In the genomic region with DNA sequence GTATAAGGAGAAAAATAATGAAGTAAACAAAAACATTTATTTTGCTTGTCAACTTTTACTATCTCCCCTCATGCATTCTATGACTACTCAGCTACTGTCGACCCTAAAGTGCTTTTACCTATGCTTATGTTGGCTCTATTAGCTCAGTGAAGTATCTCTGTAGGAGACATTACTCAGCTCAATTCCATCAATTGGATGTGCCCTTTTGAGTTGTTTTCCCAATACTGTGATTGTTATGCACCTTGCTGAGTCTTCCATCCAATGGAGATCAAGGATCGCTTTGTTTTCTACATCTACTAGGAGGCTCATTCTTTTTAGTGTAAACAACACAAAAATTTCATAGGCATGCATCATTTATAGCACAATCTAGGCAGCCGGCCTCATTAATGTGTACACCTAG, we compare ENCODE assay signal across 30 cellular contexts.
"Had no signal": no experiment of that assay in that cellular context is flagged by ENCODE, and none has a peak within 500 bp of the region (broad histone marks: within the 10 kb centered on the region; RNA-seq: fewer than 3 reads in every experiment).

No MANE protein-coding gene starts in this region.

- H3K4me1 Mint-ChIP-seq: activated CD4-positive, alpha-beta memory T cell treated with anti-CD3 and anti-CD28 coated beads, Interleukin-2, amount 10 ng/mL, durations not matched to agents 7 days and 5 days; activated CD4-positive, alpha-beta T cell treated with anti-CD3 and anti-CD28 coated beads, Interleukin-2, amount 10 ng/mL, durations not matched to agents 7 days and 5 days; activated naive CD4-positive, alpha-beta T cell treated with anti-CD3 and anti-CD28 coated beads, Interleukin-2, amount 10 ng/mL, durations not matched to agents 7 days and 5 days; activated naive CD8-positive, alpha-beta T cell treated with anti-CD3 and anti-CD28 coated beads, Interleukin-2, amount 10 ng/mL, durations not matched to agents 7 days and 5 days; brain; central memory CD8-positive, alpha-beta T cell; T-helper 17 cell had no signal

- H3K4me3 Mint-ChIP-seq: activated CD4-positive, alpha-beta memory T cell treated with anti-CD3 and anti-CD28 coated beads, Interleukin-2, amount 10 ng/mL, durations not matched to agents 7 days and 5 days; activated CD4-positive, alpha-beta T cell treated with anti-CD3 and anti-CD28 coated beads, Interleukin-2, amount 10 ng/mL, durations not matched to agents 7 days and 5 days; activated naive CD4-positive, alpha-beta T cell treated with anti-CD3 and anti-CD28 coated beads, Interleukin-2, amount 10 ng/mL, durations not matched to agents 7 days and 5 days; activated naive CD8-positive, alpha-beta T cell treated with anti-CD3 and anti-CD28 coated beads, Interleukin-2, amount 10 ng/mL, durations not matched to agents 7 days and 5 days; activated T-cell treated with anti-CD3 and anti-CD28 coated beads, Interleukin-2, amount 50 U/mL, for 24 hours; activated T-cell treated with anti-CD3 and anti-CD28 coated beads, Interleukin-2, amount 50 U/mL, for 72 hours; brain; central memory CD8-positive, alpha-beta T cell; dendritic cell treated with granulocyte-macrophage colony-stimulating factor and Interleukin-4, amounts not matched to agents 40 ng/mL and 50 ng/mL, for 4 days; endodermal cell; T-helper 17 cell; T-helper 2 cell treated with Interferon-gamma antibody and Interleukin-4, amounts not matched to agents 5 μg/mL and 100 μg/mL, for 36 hours had no signal

- H3K36me3 Mint-ChIP-seq: activated naive CD4-positive, alpha-beta T cell treated with anti-CD3 and anti-CD28 coated beads, Interleukin-2, amount 10 ng/mL, durations not matched to agents 7 days and 5 days; activated naive CD4-positive, alpha-beta T cell treated with anti-CD3 and anti-CD28 coated beads, Interleukin-2, amount 50 U/mL, for 72 hours; activated naive CD8-positive, alpha-beta T cell treated with anti-CD3 and anti-CD28 coated beads, Interleukin-2, amount 10 ng/mL, durations not matched to agents 7 days and 5 days; brain had no signal

- ATAC-seq: activated naive CD4-positive, alpha-beta T cell treated with anti-CD3 and anti-CD28 coated beads, Interleukin-2, amount 50 U/mL, for 72 hours; activated T-cell treated with anti-CD3 and anti-CD28 coated beads, Interleukin-2, amount 50 U/mL, for 72 hours; esophagus mucosa; T-helper 17 cell had no signal

- H3K4me1 ChIP-seq: ascending aorta, breast epithelium had no signal

- H3K27me3 ChIP-seq: ascending aorta, breast epithelium, cardiac muscle cell, dorsolateral prefrontal cortex had no signal

- H3K4me3 ChIP-seq: ascending aorta, breast epithelium, cardiac muscle cell, coronary artery, dorsolateral prefrontal cortex had no signal

- H3K36me3 ChIP-seq: ascending aorta, breast epithelium, cardiac muscle cell had no signal

- H3K9me3 Mint-ChIP-seq: activated naive CD8-positive, alpha-beta T cell treated with anti-CD3 and anti-CD28 coated beads, Interleukin-2, amount 10 ng/mL, durations not matched to agents 7 days and 5 days; activated T-cell treated with anti-CD3 and anti-CD28 coated beads, Interleukin-2, amount 50 U/mL, for 24 hours; endodermal cell; T-helper 2 cell treated with Interferon-gamma antibody and Interleukin-4, amounts not matched to agents 5 μg/mL and 100 μg/mL, for 36 hours had no signal

- H3K9me3 ChIP-seq: ascending aorta had no signal

- H3K27ac Mint-ChIP-seq: activated CD4-positive, alpha-beta memory T cell treated with anti-CD3 and anti-CD28 coated beads, Interleukin-2, amount 10 ng/mL, durations not matched to agents 7 days and 5 days; activated CD4-positive, alpha-beta T cell treated with anti-CD3 and anti-CD28 coated beads, Interleukin-2, amount 10 ng/mL, durations not matched to agents 7 days and 5 days; activated naive CD4-positive, alpha-beta T cell treated with anti-CD3 and anti-CD28 coated beads, Interleukin-2, amount 10 ng/mL, durations not matched to agents 7 days and 5 days; activated naive CD4-positive, alpha-beta T cell treated with anti-CD3 and anti-CD28 coated beads, Interleukin-2, amount 50 U/mL, for 72 hours; activated naive CD8-positive, alpha-beta T cell treated with anti-CD3 and anti-CD28 coated beads, Interleukin-2, amount 10 ng/mL, durations not matched to agents 7 days and 5 days; activated T-cell treated with anti-CD3 and anti-CD28 coated beads, Interleukin-2, amount 50 U/mL, for 24 hours; activated T-cell treated with anti-CD3 and anti-CD28 coated beads, Interleukin-2, amount 50 U/mL, for 72 hours; brain; dendritic cell treated with granulocyte-macrophage colony-stimulating factor and Interleukin-4, amounts not matched to agents 40 ng/mL and 50 ng/mL, for 4 days; T-helper 17 cell; T-helper 2 cell treated with Interferon-gamma antibody and Interleukin-4, amounts not matched to agents 5 μg/mL and 100 μg/mL, for 36 hours had no signal

- DNase-seq: activated CD4-positive, alpha-beta memory T cell treated with anti-CD3 and anti-CD28 coated beads, Interleukin-2, amount 10 ng/mL, durations not matched to agents 7 days and 5 days; activated CD4-positive, alpha-beta T cell treated with anti-CD3 and anti-CD28 coated beads for 1 hour; activated CD4-positive, alpha-beta T cell treated with anti-CD3 and anti-CD28 coated beads for 4 hours; activated CD4-positive, alpha-beta T cell treated with anti-CD3 and anti-CD28 coated beads, Interleukin-2, amount 10 ng/mL, durations not matched to agents 7 days and 5 days; activated CD4-positive, alpha-beta T cell treated with anti-CD3 and anti-CD28 coated beads, Interleukin-2, amount 50 U/mL, for 4 hours; activated CD8-positive, alpha-beta memory T cell treated with anti-CD3 and anti-CD28 coated beads, Interleukin-2, amount 50 U/mL, for 48 hours; activated gamma-delta T cell; activated naive CD4-positive, alpha-beta T cell; activated naive CD4-positive, alpha-beta T cell treated with anti-CD3 and anti-CD28 coated beads, Interleukin-2, amount 10 ng/mL, durations not matched to agents 7 days and 5 days; activated naive CD8-positive, alpha-beta T cell treated with anti-CD3 and anti-CD28 coated beads, Interleukin-2, amount 10 ng/mL, durations not matched to agents 7 days and 5 days; activated T-cell treated with anti-CD3 and anti-CD28 coated beads for 4 hours; activated T-cell treated with anti-CD3 and anti-CD28 coated beads, Interleukin-2, amount 50 U/mL, for 24 hours; activated T-cell treated with anti-CD3 and anti-CD28 coated beads, Interleukin-2, amount 50 U/mL, for 72 hours; dorsolateral prefrontal cortex; effector memory CD4-positive, alpha-beta T cell; endodermal cell; foreskin fibroblast; T-helper 1 cell; T-helper 17 cell; T1000 had no signal

- H3K27ac ChIP-seq: ascending aorta, breast epithelium, cardiac muscle cell, coronary artery, dorsolateral prefrontal cortex had no signal

- H3K27me3 Mint-ChIP-seq: activated CD4-positive, alpha-beta memory T cell treated with anti-CD3 and anti-CD28 coated beads, Interleukin-2, amount 10 ng/mL, durations not matched to agents 7 days and 5 days; activated CD4-positive, alpha-beta T cell treated with anti-CD3 and anti-CD28 coated beads, Interleukin-2, amount 10 ng/mL, durations not matched to agents 7 days and 5 days; activated naive CD4-positive, alpha-beta T cell treated with anti-CD3 and anti-CD28 coated beads, Interleukin-2, amount 10 ng/mL, durations not matched to agents 7 days and 5 days; activated naive CD8-positive, alpha-beta T cell treated with anti-CD3 and anti-CD28 coated beads, Interleukin-2, amount 10 ng/mL, durations not matched to agents 7 days and 5 days; activated T-cell treated with anti-CD3 and anti-CD28 coated beads, Interleukin-2, amount 50 U/mL, for 24 hours; brain; central memory CD8-positive, alpha-beta T cell; dendritic cell treated with granulocyte-macrophage colony-stimulating factor and Interleukin-4, amounts not matched to agents 40 ng/mL and 50 ng/mL, for 4 days; T-helper 17 cell had no signal
